In genomic region chr2:86238354-86238753, GRCh38 we compare ENCODE assay signal across 8 cellular contexts. TPM values are rescaled to one million over a fixed set of nuclear protein-coding genes. Genes with fewer than 3 reads are reported as not detected.
DNase-seq lines count a peak whose midpoint lies in the region; ATAC-seq lines count a peak whose summit lies in the region.

No MANE protein-coding gene starts in this region.

- H3K4me3 ChIP-seq in CD8-positive, alpha-beta memory T cell (ENCODE audit: low read length): no peak overlapping the region

- H3K36me3 Mint-ChIP-seq in activated naive CD8-positive, alpha-beta T cell treated with anti-CD3 and anti-CD28 coated beads, Interleukin-2, amount 10 ng/mL, durations not matched to agents 7 days and 5 days: peaks cover 2% of the 10 kb centered on the region
- H3K36me3 Mint-ChIP-seq in CD8-positive, alpha-beta memory T cell: no peaks in the 10 kb centered on the region

- H3K9me3 Mint-ChIP-seq in activated naive CD8-positive, alpha-beta T cell treated with anti-CD3 and anti-CD28 coated beads, Interleukin-2, amount 10 ng/mL, durations not matched to agents 7 days and 5 days: no peaks in the 10 kb centered on the region
- H3K9me3 Mint-ChIP-seq in stimulated activated naive CD8-positive, alpha-beta T cell treated with anti-CD3 and anti-CD28 coated beads, Interleukin-15, amount 100 ng/mL, for 72 hours: no peaks in the 10 kb centered on the region
- H3K9me3 Mint-ChIP-seq in CD8-positive, alpha-beta memory T cell: peaks cover 0 to 2% (median 0%) of the 10 kb centered on the region in 5 donors

- H3K4me1 ChIP-seq in CD8-positive, alpha-beta memory T cell (ENCODE audit: insufficient read depth, low read length): no peaks in the 10 kb centered on the region

- ATAC-seq in HG03565 (IDR thresholded peaks at IDR 0.05; ENCODE audit: unreplicated experiment): peak; percentile 82
- ATAC-seq in activated naive CD8-positive, alpha-beta T cell treated with anti-CD3 and anti-CD28 coated beads, Interleukin-2, amount 10 ng/mL, durations not matched to agents 7 days and 5 days (ENCODE audit: low read depth): peak; percentile 70
- ATAC-seq in stimulated activated naive CD8-positive, alpha-beta T cell treated with anti-CD3 and anti-CD28 coated beads, Interleukin-15, amount 100 ng/mL, for 72 hours: peak; percentile 87

- H3K36me3 ChIP-seq in CD8-positive, alpha-beta memory T cell (ENCODE audit: insufficient read depth, low read length): no peaks in the 10 kb centered on the region

- H3K27ac ChIP-seq in CD8-positive, alpha-beta memory T cell (ENCODE audit: low read depth, low read length): no peak overlapping the region

- H3K9me3 ChIP-seq in CD8-positive, alpha-beta memory T cell (ENCODE audit: low read length): no peaks in the 10 kb centered on the region

- H3K27me3 ChIP-seq in CD8-positive, alpha-beta memory T cell (ENCODE audit: insufficient read depth, low read length, poor library complexity, severe bottlenecking): peaks cover 3% of the 10 kb centered on the region

- peaks cover 17% of the 10 kb centered on the region for H3K27me3 Mint-ChIP-seq in activated naive CD8-positive, alpha-beta T cell treated with anti-CD3 and anti-CD28 coated beads, Interleukin-2, amount 10 ng/mL, durations not matched to agents 7 days and 5 days
- H3K27me3 Mint-ChIP-seq in stimulated activated naive CD8-positive, alpha-beta T cell treated with anti-CD3 and anti-CD28 coated beads, Interleukin-15, amount 100 ng/mL, for 72 hours: peaks cover 12% of the 10 kb centered on the region
- H3K27me3 Mint-ChIP-seq in CD8-positive, alpha-beta memory T cell: peaks cover 5 to 7% of the 10 kb centered on the region in 2 donors

- POLR2A ChIA-PET in activated naive CD8-positive, alpha-beta T cell treated with anti-CD3 and anti-CD28 coated beads, Interleukin-2, amount 10 ng/mL, durations not matched to agents 7 days and 5 days (lab: Charles Lee): no interaction called here
- POLR2A ChIA-PET in CD8-positive, alpha-beta memory T cell (lab: Charles Lee): no interaction called here

- peak overlapping the region; percentile 66 for H3K4me3 Mint-ChIP-seq in activated naive CD8-positive, alpha-beta T cell treated with anti-CD3 and anti-CD28 coated beads, Interleukin-2, amount 10 ng/mL, durations not matched to agents 7 days and 5 days
- peak overlapping the region in 1 of 2 donors; percentile 56 for H3K4me3 Mint-ChIP-seq in stimulated activated naive CD8-positive, alpha-beta T cell treated with anti-CD3 and anti-CD28 coated beads, Interleukin-15, amount 100 ng/mL, for 72 hours
- no peak overlapping the region for H3K4me3 Mint-ChIP-seq in CD8-positive, alpha-beta memory T cell

- peaks cover 17% of the 10 kb centered on the region for H3K4me1 Mint-ChIP-seq in activated naive CD8-positive, alpha-beta T cell treated with anti-CD3 and anti-CD28 coated beads, Interleukin-2, amount 10 ng/mL, durations not matched to agents 7 days and 5 days
- H3K4me1 Mint-ChIP-seq in stimulated activated naive CD8-positive, alpha-beta T cell treated with anti-CD3 and anti-CD28 coated beads, Interleukin-15, amount 100 ng/mL, for 72 hours: peaks cover 15% of the 10 kb centered on the region
- peaks cover 5 to 7% (median 6%) of the 10 kb centered on the region in 3 donors for H3K4me1 Mint-ChIP-seq in CD8-positive, alpha-beta memory T cell

- H3K27ac Mint-ChIP-seq in activated naive CD8-positive, alpha-beta T cell treated with anti-CD3 and anti-CD28 coated beads, Interleukin-2, amount 10 ng/mL, durations not matched to agents 7 days and 5 days: peak overlapping the region; percentile 37
- H3K27ac Mint-ChIP-seq in stimulated activated naive CD8-positive, alpha-beta T cell treated with anti-CD3 and anti-CD28 coated beads, Interleukin-15, amount 100 ng/mL, for 72 hours: no peak overlapping the region
- H3K27ac Mint-ChIP-seq in CD8-positive, alpha-beta memory T cell: peak overlapping the region in 3 of 8 donors; percentile 32 to 76 (median 59)

- CTCF ChIA-PET in CD8-positive, alpha-beta memory T cell (lab: Charles Lee): no interaction called here

- DNase-seq in activated naive CD4-positive, alpha-beta T cell treated with Interleukin-2 at 50 U/mL for 16 hours: peak; percentile 43
- no peak for DNase-seq in activated naive CD4-positive, alpha-beta T cell (lab: John Stamatoyannopoulos, UW)
- no peak for DNase-seq in activated naive CD8-positive, alpha-beta T cell treated with anti-CD3 and anti-CD28 coated beads, Interleukin-2, amount 10 ng/mL, durations not matched to agents 7 days and 5 days
- peak; percentile 20 to 33 for DNase-seq in stimulated activated naive CD8-positive, alpha-beta T cell treated with anti-CD3 and anti-CD28 coated beads, Interleukin-15, amount 100 ng/mL, for 72 hours
- no peak for DNase-seq in CD8-positive, alpha-beta memory T cell
- no peak for DNase-seq in NOMO-1 (lab: John Stamatoyannopoulos, UW; ENCODE audit: unreplicated experiment in 2 of 2)
- no peak for DNase-seq in NCI-H187 treated with DMSO at 0.1 percent for 48 hours (lab: John Stamatoyannopoulos, UW)

RNA-seq across cellular contexts. Expression of gene MRPL35, which starts 39.1 kb away (rescaled TPM):
- total RNA-seq in activated naive CD8-positive, alpha-beta T cell treated with anti-CD3 and anti-CD28 coated beads, Interleukin-2, amount 10 ng/mL, durations not matched to agents 7 days and 5 days: 10 to 100 TPM; 38.5 to 39.7 TPM
- total RNA-seq in CD8-positive, alpha-beta memory T cell: 10 to 100 TPM; 86.5 to 89.9 TPM
- 27.1 TPM for polyA plus RNA-seq in CD8-positive, alpha-beta memory T cell

RNA-seq across cellular contexts. Expression of gene IMMT, which starts 43.1 kb away (rescaled TPM):
- 100 to 1,000 TPM; 121 to 122 TPM for total RNA-seq in activated naive CD8-positive, alpha-beta T cell treated with anti-CD3 and anti-CD28 coated beads, Interleukin-2, amount 10 ng/mL, durations not matched to agents 7 days and 5 days
- 100 to 1,000 TPM; 147 to 149 TPM for total RNA-seq in CD8-positive, alpha-beta memory T cell
- 65.7 TPM for polyA plus RNA-seq in CD8-positive, alpha-beta memory T cell

Comparison
In these comparisons a context has a peak if more than half of its experiments do, and no peak if none do; other contexts are left out.
1. DNase-seq: peak in activated naive CD4-positive, alpha-beta T cell treated with Interleukin-2 at 50 U/mL for 16 hours (single experiment) and stimulated activated naive CD8-positive, alpha-beta T cell treated with anti-CD3 and anti-CD28 coated beads, Interleukin-15, amount 100 ng/mL, for 72 hours (2 of 2); none in activated naive CD4-positive, alpha-beta T cell (0 of 4), activated naive CD8-positive, alpha-beta T cell treated with anti-CD3 and anti-CD28 coated beads, Interleukin-2, amount 10 ng/mL, durations not matched to agents 7 days and 5 days (single experiment), CD8-positive, alpha-beta memory T cell (0 of 5), NOMO-1 (0 of 2) and NCI-H187 treated with DMSO at 0.1 percent for 48 hours (single experiment).
2. Peak in every context shown above with its lines, with median percentiles within 50 percentile points of each other: ATAC-seq.